8 cellular contexts compared by ENCODE assay signal in the genomic region with DNA sequence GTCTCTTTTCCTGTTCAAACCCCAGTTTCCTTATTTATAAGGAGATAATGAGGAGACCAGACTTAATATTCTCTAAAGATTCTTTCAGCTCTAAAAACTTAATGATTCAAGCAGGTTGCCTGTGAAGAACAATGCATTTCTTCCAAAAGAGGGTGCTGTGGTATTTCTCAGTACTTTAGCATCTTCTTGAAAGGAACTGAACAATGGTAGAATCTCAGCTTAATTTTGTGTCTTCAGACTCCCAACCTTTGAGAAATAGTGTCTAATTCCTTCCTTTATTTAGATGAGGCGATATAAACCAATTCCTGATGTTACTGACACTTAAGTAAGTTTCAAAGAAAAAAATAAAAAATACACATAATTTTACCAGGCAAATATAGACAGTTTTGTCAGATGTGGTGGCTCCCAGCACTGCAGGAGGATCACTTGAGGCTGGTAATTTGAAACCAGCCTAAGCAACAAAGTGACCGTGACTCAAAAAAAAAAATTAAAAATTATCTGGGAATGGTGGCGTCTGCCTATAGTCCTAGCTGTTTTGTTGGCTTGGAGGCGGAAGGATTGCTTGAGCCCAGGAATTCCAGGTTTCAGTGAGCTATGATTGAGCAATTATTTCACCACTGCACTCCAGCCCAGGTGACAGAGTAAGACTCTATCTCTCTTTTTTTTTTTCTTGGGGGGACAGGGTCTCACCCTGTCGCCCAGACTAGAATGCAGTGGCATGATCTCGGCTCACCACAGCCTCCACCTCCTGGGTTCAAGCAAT.
DNase-seq lines count a peak whose midpoint lies in the region; ATAC-seq and TF ChIP-seq lines count a peak whose summit lies in the region.

No MANE protein-coding gene starts in this region.

- peaks cover 17% of the 10 kb centered on the region for H3K4me1 ChIP-seq in suprapubic skin

- no peaks in the 10 kb centered on the region for H3K27me3 Mint-ChIP-seq in T-helper 1 cell treated with Interleukin-12 subunit alpha and Interleukin-12 subunit beta and Interleukin-4 antibody, amounts not matched to agents 30 μg/mL and 1 μg/mL, for 36 hours (ENCODE audit: low read depth)

- TF ChIP-seq EP300 in suprapubic skin (IDR thresholded peaks at IDR 0.05), result no peak

- H3K27ac Mint-ChIP-seq in T-helper 1 cell treated with Interleukin-12 subunit alpha and Interleukin-12 subunit beta and Interleukin-4 antibody, amounts not matched to agents 30 μg/mL and 1 μg/mL, for 36 hours, result peak overlapping the region; percentile 43

- no peaks in the 10 kb centered on the region for H3K9me3 Mint-ChIP-seq in T-helper 1 cell treated with Interleukin-12 subunit alpha and Interleukin-12 subunit beta and Interleukin-4 antibody, amounts not matched to agents 30 μg/mL and 1 μg/mL, for 36 hours

- peak overlapping the region; percentile 35 for H3K27ac ChIP-seq in suprapubic skin

- H3K36me3 ChIP-seq in suprapubic skin, result no peaks in the 10 kb centered on the region

- in situ Hi-C loops in ACHN (cut with HindIII; ENCODE audit: low pct_ligation_motif_present, low pct_unique_long_range_greater_than_20kb, low sequenced_read_pairs), result no loop called here

- no peak overlapping the region for H3K4me3 Mint-ChIP-seq in T-helper 1 cell treated with Interleukin-12 subunit alpha and Interleukin-12 subunit beta and Interleukin-4 antibody, amounts not matched to agents 30 μg/mL and 1 μg/mL, for 36 hours

- peaks cover 29% of the 10 kb centered on the region for H3K4me1 Mint-ChIP-seq in T-helper 1 cell treated with Interleukin-12 subunit alpha and Interleukin-12 subunit beta and Interleukin-4 antibody, amounts not matched to agents 30 μg/mL and 1 μg/mL, for 36 hours (ENCODE audit: low read depth)

- H3K27me3 ChIP-seq in suprapubic skin, result no peaks in the 10 kb centered on the region

- WGBS in suprapubic skin, result 80% methylated on average over 6 of the region's 6 CpGs

- no peak for TF ChIP-seq POLR2A in suprapubic skin (IDR thresholded peaks at IDR 0.05)

- H3K4me3 ChIP-seq in suprapubic skin, result no peak overlapping the region

- TF ChIP-seq CTCF in GM20000 (IDR thresholded peaks at IDR 0.05; ENCODE audit: extremely low read depth, missing control alignments) (no peak), suprapubic skin (IDR thresholded peaks at IDR 0.05) (no peak)

- H3K36me3 Mint-ChIP-seq in T-helper 1 cell treated with Interleukin-12 subunit alpha and Interleukin-12 subunit beta and Interleukin-4 antibody, amounts not matched to agents 30 μg/mL and 1 μg/mL, for 36 hours (ENCODE audit: low read depth), result peaks cover 26% of the 10 kb centered on the region

- no peak for ATAC-seq in HG03139 (IDR thresholded peaks at IDR 0.05; ENCODE audit: unreplicated experiment)
- no peak for ATAC-seq in GM18517 (IDR thresholded peaks at IDR 0.05; ENCODE audit: unreplicated experiment)
- no peak for ATAC-seq in HG03469 (IDR thresholded peaks at IDR 0.05; ENCODE audit: unreplicated experiment)

- peak; percentile 65 for DNase-seq in ACHN
- peak; percentile 30 for DNase-seq in GM20000 (ENCODE audit: low spot score)
- DNase-seq in hepatic stellate cell (ENCODE audit: low spot score), result peak; percentile 14
- no peak for DNase-seq in suprapubic skin (ENCODE audit: low spot score in 2 of 2)

- no peaks in the 10 kb centered on the region for H3K9me3 ChIP-seq in suprapubic skin

Comparison
In these comparisons a context has a peak if more than half of its experiments do, and no peak if none do; other contexts are left out.
1. DNase-seq: peak in ACHN (single experiment), GM20000 (single experiment) and hepatic stellate cell (single experiment); none in suprapubic skin (0 of 2).